ENCODE assay signal across 1 cellular context in the genomic region with DNA sequence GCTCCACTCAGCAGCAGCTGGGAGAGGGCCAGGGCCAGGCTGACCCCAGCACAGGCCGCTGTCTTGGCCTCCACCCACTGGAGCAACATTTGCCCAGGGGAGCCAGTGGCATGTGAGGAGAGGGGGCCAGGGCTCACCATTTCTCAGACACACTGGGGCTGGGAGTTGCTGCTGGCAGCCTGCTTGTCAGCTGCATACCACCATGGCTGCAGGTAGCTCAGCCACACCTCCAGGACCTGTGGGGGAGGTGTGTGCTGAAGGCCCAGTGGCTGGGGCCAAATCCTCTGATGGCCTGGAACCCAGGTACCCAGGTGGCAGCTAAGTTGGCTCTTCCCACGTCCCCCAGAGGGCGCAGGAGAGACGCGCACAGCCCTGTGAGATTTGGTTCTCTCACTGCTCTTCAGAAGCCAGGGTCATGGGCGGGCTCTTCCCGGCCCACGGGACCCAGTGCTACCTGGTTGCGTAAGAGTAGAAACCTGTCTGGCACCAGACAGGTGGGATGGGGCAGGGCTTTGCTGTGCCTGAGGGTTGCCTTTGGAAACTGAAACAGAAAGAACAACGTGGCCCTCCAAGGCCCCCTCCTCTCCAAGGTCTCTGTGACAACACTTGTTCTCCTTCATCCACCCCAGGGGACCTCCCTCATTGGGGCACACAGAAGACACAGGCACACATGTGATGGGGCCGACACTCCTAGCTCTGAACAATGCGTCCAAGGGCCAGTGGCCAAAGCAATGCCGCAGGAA.
TF ChIP-seq lines count a peak whose summit lies in the region.

No MANE protein-coding gene starts in this region.

TF ChIP-seq in K562, 482 proteins besides CTCF, POLR2A, EP300 and RAD21 (continued from another document and continues in another):
- TF ChIP-seq, protein P1, sequence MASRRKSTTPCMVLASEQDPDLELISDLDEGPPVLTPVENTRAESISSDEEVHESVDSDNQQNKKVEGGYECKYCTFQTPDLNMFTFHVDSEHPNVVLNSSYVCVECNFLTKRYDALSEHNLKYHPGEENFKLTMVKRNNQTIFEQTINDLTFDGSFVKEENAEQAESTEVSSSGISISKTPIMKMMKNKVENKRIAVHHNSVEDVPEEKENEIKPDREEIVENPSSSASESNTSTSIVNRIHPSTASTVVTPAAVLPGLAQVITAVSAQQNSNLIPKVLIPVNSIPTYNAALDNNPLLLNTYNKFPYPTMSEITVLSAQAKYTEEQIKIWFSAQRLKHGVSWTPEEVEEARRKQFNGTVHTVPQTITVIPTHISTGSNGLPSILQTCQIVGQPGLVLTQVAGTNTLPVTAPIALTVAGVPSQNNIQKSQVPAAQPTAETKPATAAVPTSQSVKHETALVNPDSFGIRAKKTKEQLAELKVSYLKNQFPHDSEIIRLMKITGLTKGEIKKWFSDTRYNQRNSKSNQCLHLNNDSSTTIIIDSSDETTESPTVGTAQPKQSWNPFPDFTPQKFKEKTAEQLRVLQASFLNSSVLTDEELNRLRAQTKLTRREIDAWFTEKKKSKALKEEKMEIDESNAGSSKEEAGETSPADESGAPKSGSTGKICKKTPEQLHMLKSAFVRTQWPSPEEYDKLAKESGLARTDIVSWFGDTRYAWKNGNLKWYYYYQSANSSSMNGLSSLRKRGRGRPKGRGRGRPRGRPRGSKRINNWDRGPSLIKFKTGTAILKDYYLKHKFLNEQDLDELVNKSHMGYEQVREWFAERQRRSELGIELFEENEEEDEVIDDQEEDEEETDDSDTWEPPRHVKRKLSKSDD (conservative IDR thresholded peaks at IDR 0.05; ENCODE audit: low read length), result peak; percentile 77; the same call in 1 of the 2 replicates
- TF ChIP-seq RCOR1 (IDR thresholded peaks at IDR 0.05; ENCODE audit: borderline replicate concordance in 1 of 2, low read depth in 2 of 2, low read length in 2 of 2) (peak in 1 of 2 experiments; percentile 89; a peak in 3 of 4 replicates), HNRNPLL (IDR thresholded peaks at IDR 0.05; ENCODE audit: low read depth, low read length, poor library complexity, severe bottlenecking) (peak; percentile 30), IRF2 (CRISPR knock-in tag; IDR thresholded peaks at IDR 0.05) (no peak; the same call in 1 of the 2 replicates), ZNF764 (CRISPR knock-in tag; IDR thresholded peaks at IDR 0.05; ENCODE audit: low read depth) (peak; percentile 59; the same call in 1 of the 2 replicates), MEF2A (IDR thresholded peaks at IDR 0.05; ENCODE audit: control insufficient read depth, low read depth, low read length) (no peak), CBX3 (IDR thresholded peaks at IDR 0.05; ENCODE audit: borderline replicate concordance in 1 of 2, low read length in 2 of 2) (peak; percentile 35 to 66; a peak in 2 of 3 replicates), ZNF830 (CRISPR knock-in tag; IDR thresholded peaks at IDR 0.05) (peak; percentile 95), ZSCAN32 (CRISPR knock-in tag; IDR thresholded peaks at IDR 0.05) (peak; percentile 68; the same call in 1 of the 2 replicates), CTBP1 (IDR thresholded peaks at IDR 0.05; ENCODE audit: borderline replicate concordance) (peak; percentile 94), ATF7 (IDR thresholded peaks at IDR 0.05) (peak; percentile 65), ZNF354B (CRISPR knock-in tag; IDR thresholded peaks at IDR 0.05) (no peak), OTX1 (CRISPR knock-in tag; IDR thresholded peaks at IDR 0.05) (peak; percentile 70; the same call in 1 of the 2 replicates), CBX1 (IDR thresholded peaks at IDR 0.05; ENCODE audit: low read depth) (peak; percentile 84; the same call in 1 of the 2 replicates), KDM1A (IDR thresholded peaks at IDR 0.05) (no peak), RBFOX2 (IDR thresholded peaks at IDR 0.05; ENCODE audit: low read depth, low read length) (peak; percentile 34; the same call in 1 of the 2 replicates), HOXB6 (CRISPR knock-in tag; IDR thresholded peaks at IDR 0.05; ENCODE audit: borderline replicate concordance) (peak; percentile 50; the same call in 1 of the 2 replicates), HLTF (IDR thresholded peaks at IDR 0.05) (no peak), ERF (CRISPR knock-in tag; IDR thresholded peaks at IDR 0.05) (peak; percentile 76; the same call in 1 of the 2 replicates)
- TF ChIP-seq, protein P2, sequence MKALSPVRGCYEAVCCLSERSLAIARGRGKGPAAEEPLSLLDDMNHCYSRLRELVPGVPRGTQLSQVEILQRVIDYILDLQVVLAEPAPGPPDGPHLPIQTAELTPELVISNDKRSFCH (CRISPR knock-in tag; IDR thresholded peaks at IDR 0.05), result no peak
- TF ChIP-seq, protein P2 (tag; IDR thresholded peaks at IDR 0.05), result peak; percentile 93
- TF ChIP-seq, protein P3, sequence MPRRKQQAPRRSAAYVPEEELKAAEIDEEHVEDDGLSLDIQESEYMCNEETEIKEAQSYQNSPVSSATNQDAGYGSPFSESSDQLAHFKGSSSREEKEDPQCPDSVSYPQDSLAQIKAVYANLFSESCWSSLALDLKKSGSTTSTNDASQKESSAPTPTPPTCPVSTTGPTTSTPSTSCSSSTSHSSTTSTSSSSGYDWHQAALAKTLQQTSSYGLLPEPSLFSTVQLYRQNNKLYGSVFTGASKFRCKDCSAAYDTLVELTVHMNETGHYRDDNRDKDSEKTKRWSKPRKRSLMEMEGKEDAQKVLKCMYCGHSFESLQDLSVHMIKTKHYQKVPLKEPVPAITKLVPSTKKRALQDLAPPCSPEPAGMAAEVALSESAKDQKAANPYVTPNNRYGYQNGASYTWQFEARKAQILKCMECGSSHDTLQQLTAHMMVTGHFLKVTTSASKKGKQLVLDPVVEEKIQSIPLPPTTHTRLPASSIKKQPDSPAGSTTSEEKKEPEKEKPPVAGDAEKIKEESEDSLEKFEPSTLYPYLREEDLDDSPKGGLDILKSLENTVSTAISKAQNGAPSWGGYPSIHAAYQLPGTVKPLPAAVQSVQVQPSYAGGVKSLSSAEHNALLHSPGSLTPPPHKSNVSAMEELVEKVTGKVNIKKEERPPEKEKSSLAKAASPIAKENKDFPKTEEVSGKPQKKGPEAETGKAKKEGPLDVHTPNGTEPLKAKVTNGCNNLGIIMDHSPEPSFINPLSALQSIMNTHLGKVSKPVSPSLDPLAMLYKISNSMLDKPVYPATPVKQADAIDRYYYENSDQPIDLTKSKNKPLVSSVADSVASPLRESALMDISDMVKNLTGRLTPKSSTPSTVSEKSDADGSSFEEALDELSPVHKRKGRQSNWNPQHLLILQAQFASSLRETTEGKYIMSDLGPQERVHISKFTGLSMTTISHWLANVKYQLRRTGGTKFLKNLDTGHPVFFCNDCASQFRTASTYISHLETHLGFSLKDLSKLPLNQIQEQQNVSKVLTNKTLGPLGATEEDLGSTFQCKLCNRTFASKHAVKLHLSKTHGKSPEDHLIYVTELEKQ (CRISPR knock-in tag; IDR thresholded peaks at IDR 0.05), result peak; percentile 40; the same call in 1 of the 2 replicates
- TF ChIP-seq, protein P4, sequence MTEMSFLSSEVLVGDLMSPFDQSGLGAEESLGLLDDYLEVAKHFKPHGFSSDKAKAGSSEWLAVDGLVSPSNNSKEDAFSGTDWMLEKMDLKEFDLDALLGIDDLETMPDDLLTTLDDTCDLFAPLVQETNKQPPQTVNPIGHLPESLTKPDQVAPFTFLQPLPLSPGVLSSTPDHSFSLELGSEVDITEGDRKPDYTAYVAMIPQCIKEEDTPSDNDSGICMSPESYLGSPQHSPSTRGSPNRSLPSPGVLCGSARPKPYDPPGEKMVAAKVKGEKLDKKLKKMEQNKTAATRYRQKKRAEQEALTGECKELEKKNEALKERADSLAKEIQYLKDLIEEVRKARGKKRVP (CRISPR knock-in tag; IDR thresholded peaks at IDR 0.05), result 0 out of 2 replicates have a peak, but pooled peaks have one; percentile 48
- TF ChIP-seq, protein P5, sequence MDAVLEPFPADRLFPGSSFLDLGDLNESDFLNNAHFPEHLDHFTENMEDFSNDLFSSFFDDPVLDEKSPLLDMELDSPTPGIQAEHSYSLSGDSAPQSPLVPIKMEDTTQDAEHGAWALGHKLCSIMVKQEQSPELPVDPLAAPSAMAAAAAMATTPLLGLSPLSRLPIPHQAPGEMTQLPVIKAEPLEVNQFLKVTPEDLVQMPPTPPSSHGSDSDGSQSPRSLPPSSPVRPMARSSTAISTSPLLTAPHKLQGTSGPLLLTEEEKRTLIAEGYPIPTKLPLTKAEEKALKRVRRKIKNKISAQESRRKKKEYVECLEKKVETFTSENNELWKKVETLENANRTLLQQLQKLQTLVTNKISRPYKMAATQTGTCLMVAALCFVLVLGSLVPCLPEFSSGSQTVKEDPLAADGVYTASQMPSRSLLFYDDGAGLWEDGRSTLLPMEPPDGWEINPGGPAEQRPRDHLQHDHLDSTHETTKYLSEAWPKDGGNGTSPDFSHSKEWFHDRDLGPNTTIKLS (IDR thresholded peaks at IDR 0.05; ENCODE audit: borderline replicate concordance, low read depth), result 0 out of 2 replicates have a peak, but pooled peaks have one; percentile 23
- TF ChIP-seq, protein P6, sequence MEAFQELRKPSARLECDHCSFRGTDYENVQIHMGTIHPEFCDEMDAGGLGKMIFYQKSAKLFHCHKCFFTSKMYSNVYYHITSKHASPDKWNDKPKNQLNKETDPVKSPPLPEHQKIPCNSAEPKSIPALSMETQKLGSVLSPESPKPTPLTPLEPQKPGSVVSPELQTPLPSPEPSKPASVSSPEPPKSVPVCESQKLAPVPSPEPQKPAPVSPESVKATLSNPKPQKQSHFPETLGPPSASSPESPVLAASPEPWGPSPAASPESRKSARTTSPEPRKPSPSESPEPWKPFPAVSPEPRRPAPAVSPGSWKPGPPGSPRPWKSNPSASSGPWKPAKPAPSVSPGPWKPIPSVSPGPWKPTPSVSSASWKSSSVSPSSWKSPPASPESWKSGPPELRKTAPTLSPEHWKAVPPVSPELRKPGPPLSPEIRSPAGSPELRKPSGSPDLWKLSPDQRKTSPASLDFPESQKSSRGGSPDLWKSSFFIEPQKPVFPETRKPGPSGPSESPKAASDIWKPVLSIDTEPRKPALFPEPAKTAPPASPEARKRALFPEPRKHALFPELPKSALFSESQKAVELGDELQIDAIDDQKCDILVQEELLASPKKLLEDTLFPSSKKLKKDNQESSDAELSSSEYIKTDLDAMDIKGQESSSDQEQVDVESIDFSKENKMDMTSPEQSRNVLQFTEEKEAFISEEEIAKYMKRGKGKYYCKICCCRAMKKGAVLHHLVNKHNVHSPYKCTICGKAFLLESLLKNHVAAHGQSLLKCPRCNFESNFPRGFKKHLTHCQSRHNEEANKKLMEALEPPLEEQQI (IDR thresholded peaks at IDR 0.05), result no peak
- TF ChIP-seq, protein P7, sequence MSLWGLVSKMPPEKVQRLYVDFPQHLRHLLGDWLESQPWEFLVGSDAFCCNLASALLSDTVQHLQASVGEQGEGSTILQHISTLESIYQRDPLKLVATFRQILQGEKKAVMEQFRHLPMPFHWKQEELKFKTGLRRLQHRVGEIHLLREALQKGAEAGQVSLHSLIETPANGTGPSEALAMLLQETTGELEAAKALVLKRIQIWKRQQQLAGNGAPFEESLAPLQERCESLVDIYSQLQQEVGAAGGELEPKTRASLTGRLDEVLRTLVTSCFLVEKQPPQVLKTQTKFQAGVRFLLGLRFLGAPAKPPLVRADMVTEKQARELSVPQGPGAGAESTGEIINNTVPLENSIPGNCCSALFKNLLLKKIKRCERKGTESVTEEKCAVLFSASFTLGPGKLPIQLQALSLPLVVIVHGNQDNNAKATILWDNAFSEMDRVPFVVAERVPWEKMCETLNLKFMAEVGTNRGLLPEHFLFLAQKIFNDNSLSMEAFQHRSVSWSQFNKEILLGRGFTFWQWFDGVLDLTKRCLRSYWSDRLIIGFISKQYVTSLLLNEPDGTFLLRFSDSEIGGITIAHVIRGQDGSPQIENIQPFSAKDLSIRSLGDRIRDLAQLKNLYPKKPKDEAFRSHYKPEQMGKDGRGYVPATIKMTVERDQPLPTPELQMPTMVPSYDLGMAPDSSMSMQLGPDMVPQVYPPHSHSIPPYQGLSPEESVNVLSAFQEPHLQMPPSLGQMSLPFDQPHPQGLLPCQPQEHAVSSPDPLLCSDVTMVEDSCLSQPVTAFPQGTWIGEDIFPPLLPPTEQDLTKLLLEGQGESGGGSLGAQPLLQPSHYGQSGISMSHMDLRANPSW (CRISPR knock-in tag; IDR thresholded peaks at IDR 0.05), result peak; percentile 32; the same call in 1 of the 2 replicates
- TF ChIP-seq, protein P8, sequence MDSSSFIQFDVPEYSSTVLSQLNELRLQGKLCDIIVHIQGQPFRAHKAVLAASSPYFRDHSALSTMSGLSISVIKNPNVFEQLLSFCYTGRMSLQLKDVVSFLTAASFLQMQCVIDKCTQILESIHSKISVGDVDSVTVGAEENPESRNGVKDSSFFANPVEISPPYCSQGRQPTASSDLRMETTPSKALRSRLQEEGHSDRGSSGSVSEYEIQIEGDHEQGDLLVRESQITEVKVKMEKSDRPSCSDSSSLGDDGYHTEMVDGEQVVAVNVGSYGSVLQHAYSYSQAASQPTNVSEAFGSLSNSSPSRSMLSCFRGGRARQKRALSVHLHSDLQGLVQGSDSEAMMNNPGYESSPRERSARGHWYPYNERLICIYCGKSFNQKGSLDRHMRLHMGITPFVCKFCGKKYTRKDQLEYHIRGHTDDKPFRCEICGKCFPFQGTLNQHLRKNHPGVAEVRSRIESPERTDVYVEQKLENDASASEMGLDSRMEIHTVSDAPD (CRISPR knock-in tag; IDR thresholded peaks at IDR 0.05), result no peak
